In genomic region chr1:154961497-154962237, GRCh38 we compare ENCODE assay signal across 7 cellular contexts. TPM values are rescaled to one million over a fixed set of nuclear protein-coding genes. Genes with fewer than 3 reads are reported as not detected.
DNase-seq lines count a peak whose midpoint lies in the region; ATAC-seq and TF ChIP-seq lines count a peak whose summit lies in the region.

TSS of gene PYGO2 (minus strand) at chr1:154961782. CDS start at chr1:154961576, 206 bp downstream.

- TF ChIP-seq POLR2A in GM15510 (IDR thresholded peaks at IDR 0.05; ENCODE audit: borderline replicate concordance, extremely low read depth, insufficient read length), result peak; percentile 92

- ATAC-seq in HG02759 (IDR thresholded peaks at IDR 0.05; ENCODE audit: unreplicated experiment) (peak; percentile 84), sciatic nerve (peak; percentile 84)

- DNase-seq in NCI-H146 treated with DMSO at 0.1 percent for 48 hours (lab: John Stamatoyannopoulos, UW; ENCODE audit: unreplicated experiment) (peak; percentile 48), T-helper 9 cell (peak; percentile 77), astrocyte of the hippocampus (ENCODE audit: low read depth, low spot score) (peak; percentile 92), hippocampal formation (lab: John Stamatoyannopoulos, UW) (peak; percentile 71 to 74), sciatic nerve (ENCODE audit: low spot score) (peak; percentile 90)

- intact Hi-C loops in sciatic nerve (cut with DNase I), result loop anchor here (2.0 kb wide), 1 partner anchor 33 kb away; no protein-coding TSS in a partner anchor

RNA-seq across cellular contexts. Expression of gene PYGO2, which starts in this region (rescaled TPM):
- 25.0 TPM for total RNA-seq in sciatic nerve

Comparison
In these comparisons a context has a peak if more than half of its experiments do, and no peak if none do; other contexts are left out.
1. Peak in every context shown above with its lines: DNase-seq and ATAC-seq.